Comparison of ENCODE assay signal across 1 cellular context in the genomic region with DNA sequence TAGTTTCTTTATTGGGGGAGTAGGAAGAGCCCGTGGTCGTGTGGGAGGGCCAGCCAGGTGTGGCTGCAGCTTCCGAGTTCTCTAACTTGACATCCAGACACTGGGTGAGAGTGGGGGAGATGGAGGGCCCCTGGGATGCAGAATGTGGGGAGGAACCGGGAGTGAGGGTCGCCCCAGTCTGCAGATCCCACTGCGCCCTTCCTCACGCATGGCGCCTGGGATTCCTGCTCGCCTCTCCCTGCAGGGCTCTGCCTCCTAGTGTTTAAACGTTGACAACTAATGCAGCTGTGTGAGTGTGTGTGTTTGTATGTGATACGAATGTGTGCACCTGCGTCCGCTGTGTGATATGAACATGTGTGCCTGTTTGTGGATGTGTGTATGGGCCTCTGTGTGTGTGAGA.
TF ChIP-seq lines count a peak whose summit lies in the region.

No MANE protein-coding gene starts in this region.

TF ChIP-seq in H1, 55 proteins besides CTCF, POLR2A, EP300 and RAD21 (continued from another document):
- TF ChIP-seq RXRA (IDR thresholded peaks at IDR 0.05; ENCODE audit: insufficient read depth, low read depth, low read length) = no peak
